In genomic region chr14:105876158-105876557, GRCh38 we compare ENCODE assay signal across 17 cellular contexts.
DNase-seq lines count a peak whose midpoint lies in the region; ATAC-seq, FAIRE-seq and TF ChIP-seq lines count a peak whose summit lies in the region.
"Had no signal": no experiment of that assay in that cellular context is flagged by ENCODE, and none has a peak within 500 bp of the region (broad histone marks: within the 10 kb centered on the region; RNA-seq: fewer than 3 reads in every experiment).

No MANE protein-coding gene starts in this region.

- no peaks in the 10 kb centered on the region for H3K36me3 ChIP-seq in heart right ventricle
- H3K36me3 ChIP-seq in lower lobe of right lung, result no peaks in the 10 kb centered on the region
- H3K36me3 ChIP-seq: BLaER1 treated with 17β-estradiol and CSF1 and Interleukin-3, amounts not matched to agents 10 nM and 100 nM; HAP-1 had no signal

- H3K27me3 ChIP-seq in heart right ventricle (peaks cover 0 to 24% (median 12%) of the 10 kb centered on the region in 7 donors), lower lobe of right lung (ENCODE audit: low read depth) (no peaks in the 10 kb centered on the region)
- H3K27me3 ChIP-seq: BLaER1 treated with 17β-estradiol and CSF1 and Interleukin-3, amounts not matched to agents 10 nM and 100 nM had no signal

- H3K27ac ChIP-seq in heart right ventricle (no peak overlapping the region), lower lobe of right lung (no peak overlapping the region)
- H3K27ac ChIP-seq: BLaER1 treated with 17β-estradiol and CSF1 and Interleukin-3, amounts not matched to agents 10 nM and 100 nM had no signal

- FAIRE-seq in GM12891 (lab: Jason Lieb, UNC), result no peak
- FAIRE-seq: GM18507, RCC 7860 had no signal

- H3K4me1 ChIP-seq in heart right ventricle (no peaks in the 10 kb centered on the region), lower lobe of right lung (no peaks in the 10 kb centered on the region)
- H3K4me1 ChIP-seq: BLaER1 treated with 17β-estradiol and CSF1 and Interleukin-3, amounts not matched to agents 10 nM and 100 nM; HAP-1 had no signal

- TF ChIP-seq CTCF in heart right ventricle (IDR thresholded peaks at IDR 0.05) (no peak), lower lobe of right lung (IDR thresholded peaks at IDR 0.05) (no peak)

- H3K9me3 ChIP-seq in heart right ventricle (no peaks in the 10 kb centered on the region), lower lobe of right lung (no peaks in the 10 kb centered on the region)
- H3K9me3 ChIP-seq: BLaER1 treated with 17β-estradiol and CSF1 and Interleukin-3, amounts not matched to agents 10 nM and 100 nM; HAP-1 had no signal

- no peak for TF ChIP-seq POLR2A in GM12891 (IDR thresholded peaks at IDR 0.05; ENCODE audit: low read depth, low read length)

- WGBS in heart right ventricle, 2 donors, result 65 to 75% methylated on average over 4 of the region's 4 CpGs

- DNase-seq in NK-92 treated with Interleukin-12 subunit alpha and Interleukin-12 subunit beta, amount 100 ng/mL, for 24 hours (lab: John Stamatoyannopoulos, UW), result peak; percentile 42
- DNase-seq in NK-92 (lab: John Stamatoyannopoulos, UW; ENCODE audit: unreplicated experiment), result no peak
- DNase-seq in left ventricle myocardium superior, result peak; percentile 1
- no peak for DNase-seq in heart right ventricle
- peak; percentile 12 for DNase-seq in lower lobe of right lung
- no peak for DNase-seq in GM12891 (ENCODE audit: insufficient read length, low spot score)
- DNase-seq in OCI-M1 (lab: John Stamatoyannopoulos, UW), result no peak
- DNase-seq: 8988T, KBM-7, NCI-H1105, NCI-H187, NCI-H774 had no signal

- ATAC-seq in left ventricle myocardium superior, result no peak
- ATAC-seq in heart right ventricle, result no peak
- no peak for ATAC-seq in lower lobe of right lung
- ATAC-seq in GM21737 (IDR thresholded peaks at IDR 0.05; ENCODE audit: unreplicated experiment), result no peak

- H3K4me3 ChIP-seq in heart right ventricle (no peak overlapping the region), lower lobe of right lung (no peak overlapping the region)
- H3K4me3 ChIP-seq: BLaER1 treated with 17β-estradiol and CSF1 and Interleukin-3, amounts not matched to agents 10 nM and 100 nM; HAP-1 had no signal

- intact Hi-C loops in left ventricle myocardium superior (cut with micrococcal nuclease) (no loop called here), heart right ventricle (cut with DNase I) (no loop called here), lower lobe of right lung (cut with DNase I) (no loop called here)

TF ChIP-seq in GM12891, 5 proteins besides CTCF, POLR2A, EP300 and RAD21:
- no peak for TF ChIP-seq PAX5 (IDR thresholded peaks at IDR 0.05; ENCODE audit: insufficient read depth, low read length, severe bottlenecking)
- no peak for TF ChIP-seq POU2F2 (IDR thresholded peaks at IDR 0.05; ENCODE audit: low read depth, low read length)
- TF ChIP-seq TAF1 (IDR thresholded peaks at IDR 0.05; ENCODE audit: low read depth, low read length), result no peak
- TF ChIP-seq POLR2AphosphoS5 (IDR thresholded peaks at IDR 0.05; ENCODE audit: low read depth, low read length), result no peak
- TF ChIP-seq SPI1 (IDR thresholded peaks at IDR 0.05; ENCODE audit: low read depth, low read length), result no peak

Comparison
In these comparisons a context has a peak if more than half of its experiments do, and no peak if none do; other contexts are left out.
1. DNase-seq: peak in NK-92 treated with Interleukin-12 subunit alpha and Interleukin-12 subunit beta, amount 100 ng/mL, for 24 hours (single experiment), left ventricle myocardium superior (single experiment) and lower lobe of right lung (single experiment); none in NK-92 (single experiment), heart right ventricle (0 of 2), GM12891 (single experiment) and OCI-M1 (single experiment).